1 cellular context compared by ENCODE assay signal in genomic region chr13:29923554-29924481, GRCh38.
A peak's percentile ranks its signal among the peaks of the same experiment; 100 is the strongest.
TF ChIP-seq lines count a peak whose summit lies in the region.

No MANE protein-coding gene starts in this region.

TF ChIP-seq in K562, 482 proteins besides CTCF, POLR2A, EP300 and RAD21 (continued from another document and continues in another):
- peak; percentile 78 for TF ChIP-seq MGA (IDR thresholded peaks at IDR 0.05)
- TF ChIP-seq NFE2 (IDR thresholded peaks at IDR 0.05; ENCODE audit: low read depth), result peak; percentile 42; the same call in 1 of the 2 replicates
- TF ChIP-seq ZBTB17 (CRISPR knock-in tag; IDR thresholded peaks at IDR 0.05), result no peak
- TF ChIP-seq HMG20B (CRISPR knock-in tag; IDR thresholded peaks at IDR 0.05), result no peak
- no peak for TF ChIP-seq NFIC (IDR thresholded peaks at IDR 0.05)
- TF ChIP-seq, protein P1, sequence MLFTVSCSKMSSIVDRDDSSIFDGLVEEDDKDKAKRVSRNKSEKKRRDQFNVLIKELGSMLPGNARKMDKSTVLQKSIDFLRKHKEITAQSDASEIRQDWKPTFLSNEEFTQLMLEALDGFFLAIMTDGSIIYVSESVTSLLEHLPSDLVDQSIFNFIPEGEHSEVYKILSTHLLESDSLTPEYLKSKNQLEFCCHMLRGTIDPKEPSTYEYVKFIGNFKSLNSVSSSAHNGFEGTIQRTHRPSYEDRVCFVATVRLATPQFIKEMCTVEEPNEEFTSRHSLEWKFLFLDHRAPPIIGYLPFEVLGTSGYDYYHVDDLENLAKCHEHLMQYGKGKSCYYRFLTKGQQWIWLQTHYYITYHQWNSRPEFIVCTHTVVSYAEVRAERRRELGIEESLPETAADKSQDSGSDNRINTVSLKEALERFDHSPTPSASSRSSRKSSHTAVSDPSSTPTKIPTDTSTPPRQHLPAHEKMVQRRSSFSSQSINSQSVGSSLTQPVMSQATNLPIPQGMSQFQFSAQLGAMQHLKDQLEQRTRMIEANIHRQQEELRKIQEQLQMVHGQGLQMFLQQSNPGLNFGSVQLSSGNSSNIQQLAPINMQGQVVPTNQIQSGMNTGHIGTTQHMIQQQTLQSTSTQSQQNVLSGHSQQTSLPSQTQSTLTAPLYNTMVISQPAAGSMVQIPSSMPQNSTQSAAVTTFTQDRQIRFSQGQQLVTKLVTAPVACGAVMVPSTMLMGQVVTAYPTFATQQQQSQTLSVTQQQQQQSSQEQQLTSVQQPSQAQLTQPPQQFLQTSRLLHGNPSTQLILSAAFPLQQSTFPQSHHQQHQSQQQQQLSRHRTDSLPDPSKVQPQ (CRISPR knock-in tag; IDR thresholded peaks at IDR 0.05; ENCODE audit: borderline replicate concordance), result no peak
- TF ChIP-seq NEUROD1 (IDR thresholded peaks at IDR 0.05; ENCODE audit: borderline replicate concordance, low read depth, low read length, partially characterized antibody), result no peak
- TF ChIP-seq ZNF592 (IDR thresholded peaks at IDR 0.05), result no peak
- TF ChIP-seq ZKSCAN1 (IDR thresholded peaks at IDR 0.05; ENCODE audit: low read depth, low read length), result no peak
- TF ChIP-seq ZNF316 (IDR thresholded peaks at IDR 0.05), result 0 out of 2 replicates have a peak, but pooled peaks have one; percentile 21
- TF ChIP-seq, protein P2, sequence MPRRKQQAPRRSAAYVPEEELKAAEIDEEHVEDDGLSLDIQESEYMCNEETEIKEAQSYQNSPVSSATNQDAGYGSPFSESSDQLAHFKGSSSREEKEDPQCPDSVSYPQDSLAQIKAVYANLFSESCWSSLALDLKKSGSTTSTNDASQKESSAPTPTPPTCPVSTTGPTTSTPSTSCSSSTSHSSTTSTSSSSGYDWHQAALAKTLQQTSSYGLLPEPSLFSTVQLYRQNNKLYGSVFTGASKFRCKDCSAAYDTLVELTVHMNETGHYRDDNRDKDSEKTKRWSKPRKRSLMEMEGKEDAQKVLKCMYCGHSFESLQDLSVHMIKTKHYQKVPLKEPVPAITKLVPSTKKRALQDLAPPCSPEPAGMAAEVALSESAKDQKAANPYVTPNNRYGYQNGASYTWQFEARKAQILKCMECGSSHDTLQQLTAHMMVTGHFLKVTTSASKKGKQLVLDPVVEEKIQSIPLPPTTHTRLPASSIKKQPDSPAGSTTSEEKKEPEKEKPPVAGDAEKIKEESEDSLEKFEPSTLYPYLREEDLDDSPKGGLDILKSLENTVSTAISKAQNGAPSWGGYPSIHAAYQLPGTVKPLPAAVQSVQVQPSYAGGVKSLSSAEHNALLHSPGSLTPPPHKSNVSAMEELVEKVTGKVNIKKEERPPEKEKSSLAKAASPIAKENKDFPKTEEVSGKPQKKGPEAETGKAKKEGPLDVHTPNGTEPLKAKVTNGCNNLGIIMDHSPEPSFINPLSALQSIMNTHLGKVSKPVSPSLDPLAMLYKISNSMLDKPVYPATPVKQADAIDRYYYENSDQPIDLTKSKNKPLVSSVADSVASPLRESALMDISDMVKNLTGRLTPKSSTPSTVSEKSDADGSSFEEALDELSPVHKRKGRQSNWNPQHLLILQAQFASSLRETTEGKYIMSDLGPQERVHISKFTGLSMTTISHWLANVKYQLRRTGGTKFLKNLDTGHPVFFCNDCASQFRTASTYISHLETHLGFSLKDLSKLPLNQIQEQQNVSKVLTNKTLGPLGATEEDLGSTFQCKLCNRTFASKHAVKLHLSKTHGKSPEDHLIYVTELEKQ (CRISPR knock-in tag; IDR thresholded peaks at IDR 0.05), result no peak
- TF ChIP-seq KDM1A (IDR thresholded peaks at IDR 0.05), result no peak
- TF ChIP-seq, protein P3, sequence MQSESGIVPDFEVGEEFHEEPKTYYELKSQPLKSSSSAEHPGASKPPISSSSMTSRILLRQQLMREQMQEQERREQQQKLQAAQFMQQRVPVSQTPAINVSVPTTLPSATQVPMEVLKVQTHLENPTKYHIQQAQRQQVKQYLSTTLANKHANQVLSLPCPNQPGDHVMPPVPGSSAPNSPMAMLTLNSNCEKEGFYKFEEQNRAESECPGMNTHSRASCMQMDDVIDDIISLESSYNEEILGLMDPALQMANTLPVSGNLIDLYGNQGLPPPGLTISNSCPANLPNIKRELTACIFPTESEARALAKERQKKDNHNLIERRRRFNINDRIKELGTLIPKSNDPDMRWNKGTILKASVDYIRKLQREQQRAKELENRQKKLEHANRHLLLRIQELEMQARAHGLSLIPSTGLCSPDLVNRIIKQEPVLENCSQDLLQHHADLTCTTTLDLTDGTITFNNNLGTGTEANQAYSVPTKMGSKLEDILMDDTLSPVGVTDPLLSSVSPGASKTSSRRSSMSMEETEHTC (IDR thresholded peaks at IDR 0.05), result no peak
- peak; percentile 39; the same call in 1 of the 2 replicates for TF ChIP-seq DPF2 (IDR thresholded peaks at IDR 0.05)
- peak; percentile 80 for TF ChIP-seq L3MBTL2 (IDR thresholded peaks at IDR 0.05)
- no peak for TF ChIP-seq PRPF4 (IDR thresholded peaks at IDR 0.05; ENCODE audit: insufficient read depth, low read depth, low read length, poor library complexity, severe bottlenecking)
- TF ChIP-seq, protein P4, sequence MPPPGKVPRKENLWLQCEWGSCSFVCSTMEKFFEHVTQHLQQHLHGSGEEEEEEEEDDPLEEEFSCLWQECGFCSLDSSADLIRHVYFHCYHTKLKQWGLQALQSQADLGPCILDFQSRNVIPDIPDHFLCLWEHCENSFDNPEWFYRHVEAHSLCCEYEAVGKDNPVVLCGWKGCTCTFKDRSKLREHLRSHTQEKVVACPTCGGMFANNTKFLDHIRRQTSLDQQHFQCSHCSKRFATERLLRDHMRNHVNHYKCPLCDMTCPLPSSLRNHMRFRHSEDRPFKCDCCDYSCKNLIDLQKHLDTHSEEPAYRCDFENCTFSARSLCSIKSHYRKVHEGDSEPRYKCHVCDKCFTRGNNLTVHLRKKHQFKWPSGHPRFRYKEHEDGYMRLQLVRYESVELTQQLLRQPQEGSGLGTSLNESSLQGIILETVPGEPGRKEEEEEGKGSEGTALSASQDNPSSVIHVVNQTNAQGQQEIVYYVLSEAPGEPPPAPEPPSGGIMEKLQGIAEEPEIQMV (tag; conservative IDR thresholded peaks at IDR 0.05; ENCODE audit: low read depth), result no peak
- TF ChIP-seq CHD4 (IDR thresholded peaks at IDR 0.05; ENCODE audit: insufficient read depth, insufficient replicate concordance, low read depth, low read length, poor library complexity, severe bottlenecking), result no peak
- no peak for TF ChIP-seq ZFP91 (CRISPR knock-in tag; IDR thresholded peaks at IDR 0.05)
- no peak for TF ChIP-seq TCF7 (IDR thresholded peaks at IDR 0.05; ENCODE audit: borderline replicate concordance)
- TF ChIP-seq SLC30A9 (CRISPR knock-in tag; IDR thresholded peaks at IDR 0.05), result no peak
